1 cellular context compared by ENCODE assay signal in genomic region chr1:27526569-27527222, GRCh38.
A peak's percentile ranks its signal among the peaks of the same experiment; 100 is the strongest.
TF ChIP-seq lines count a peak whose summit lies in the region.

No MANE protein-coding gene starts in this region.

TF ChIP-seq in K562, 482 proteins besides CTCF, POLR2A, EP300 and RAD21 (continued from another document and continues in another):
- TF ChIP-seq ZBTB34 (CRISPR knock-in tag; IDR thresholded peaks at IDR 0.05), result no peak
- TF ChIP-seq E2F1 (CRISPR knock-in tag; IDR thresholded peaks at IDR 0.05), result 0 out of 2 replicates have a peak, but pooled peaks have one; percentile 43
- TF ChIP-seq HLTF (IDR thresholded peaks at IDR 0.05), result peak; percentile 98
- TF ChIP-seq YBX1 (IDR thresholded peaks at IDR 0.05), result no peak
- no peak for TF ChIP-seq L3MBTL2 (IDR thresholded peaks at IDR 0.05)
- TF ChIP-seq, protein P1, sequence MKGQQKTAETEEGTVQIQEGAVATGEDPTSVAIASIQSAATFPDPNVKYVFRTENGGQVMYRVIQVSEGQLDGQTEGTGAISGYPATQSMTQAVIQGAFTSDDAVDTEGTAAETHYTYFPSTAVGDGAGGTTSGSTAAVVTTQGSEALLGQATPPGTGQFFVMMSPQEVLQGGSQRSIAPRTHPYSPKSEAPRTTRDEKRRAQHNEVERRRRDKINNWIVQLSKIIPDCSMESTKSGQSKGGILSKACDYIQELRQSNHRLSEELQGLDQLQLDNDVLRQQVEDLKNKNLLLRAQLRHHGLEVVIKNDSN (CRISPR knock-in tag; IDR thresholded peaks at IDR 0.05), result peak; percentile 74
- no peak for TF ChIP-seq PRPF4 (IDR thresholded peaks at IDR 0.05; ENCODE audit: insufficient read depth, low read depth, low read length, poor library complexity, severe bottlenecking)
- no peak for TF ChIP-seq SRF (CRISPR knock-in tag; IDR thresholded peaks at IDR 0.05)
- TF ChIP-seq HDAC1 (IDR thresholded peaks at IDR 0.05), result peak; percentile 83 to 98
- TF ChIP-seq ZFX (CRISPR knock-in tag; IDR thresholded peaks at IDR 0.05), result peak; percentile 58
- no peak; the same call in 1 of the 2 replicates for TF ChIP-seq ZNF263 (CRISPR knock-in tag; IDR thresholded peaks at IDR 0.05; ENCODE audit: borderline replicate concordance)
- TF ChIP-seq ZNF766 (CRISPR knock-in tag; conservative IDR thresholded peaks at IDR 0.05), result no peak
- TF ChIP-seq HNRNPK (IDR thresholded peaks at IDR 0.05; ENCODE audit: low read depth, low read length, poor library complexity, severe bottlenecking), result no peak
- TF ChIP-seq, protein P2, sequence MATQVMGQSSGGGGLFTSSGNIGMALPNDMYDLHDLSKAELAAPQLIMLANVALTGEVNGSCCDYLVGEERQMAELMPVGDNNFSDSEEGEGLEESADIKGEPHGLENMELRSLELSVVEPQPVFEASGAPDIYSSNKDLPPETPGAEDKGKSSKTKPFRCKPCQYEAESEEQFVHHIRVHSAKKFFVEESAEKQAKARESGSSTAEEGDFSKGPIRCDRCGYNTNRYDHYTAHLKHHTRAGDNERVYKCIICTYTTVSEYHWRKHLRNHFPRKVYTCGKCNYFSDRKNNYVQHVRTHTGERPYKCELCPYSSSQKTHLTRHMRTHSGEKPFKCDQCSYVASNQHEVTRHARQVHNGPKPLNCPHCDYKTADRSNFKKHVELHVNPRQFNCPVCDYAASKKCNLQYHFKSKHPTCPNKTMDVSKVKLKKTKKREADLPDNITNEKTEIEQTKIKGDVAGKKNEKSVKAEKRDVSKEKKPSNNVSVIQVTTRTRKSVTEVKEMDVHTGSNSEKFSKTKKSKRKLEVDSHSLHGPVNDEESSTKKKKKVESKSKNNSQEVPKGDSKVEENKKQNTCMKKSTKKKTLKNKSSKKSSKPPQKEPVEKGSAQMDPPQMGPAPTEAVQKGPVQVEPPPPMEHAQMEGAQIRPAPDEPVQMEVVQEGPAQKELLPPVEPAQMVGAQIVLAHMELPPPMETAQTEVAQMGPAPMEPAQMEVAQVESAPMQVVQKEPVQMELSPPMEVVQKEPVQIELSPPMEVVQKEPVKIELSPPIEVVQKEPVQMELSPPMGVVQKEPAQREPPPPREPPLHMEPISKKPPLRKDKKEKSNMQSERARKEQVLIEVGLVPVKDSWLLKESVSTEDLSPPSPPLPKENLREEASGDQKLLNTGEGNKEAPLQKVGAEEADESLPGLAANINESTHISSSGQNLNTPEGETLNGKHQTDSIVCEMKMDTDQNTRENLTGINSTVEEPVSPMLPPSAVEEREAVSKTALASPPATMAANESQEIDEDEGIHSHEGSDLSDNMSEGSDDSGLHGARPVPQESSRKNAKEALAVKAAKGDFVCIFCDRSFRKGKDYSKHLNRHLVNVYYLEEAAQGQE (CRISPR knock-in tag; IDR thresholded peaks at IDR 0.05; ENCODE audit: low read depth), result 0 out of 2 replicates have a peak, but pooled peaks have one; percentile 12
- TF ChIP-seq ZNF274 (IDR thresholded peaks at IDR 0.05; ENCODE audit: borderline replicate concordance, low read depth, low read length), result no peak
- no peak for TF ChIP-seq BRF1 (IDR thresholded peaks at IDR 0.05; ENCODE audit: borderline replicate concordance, extremely low read depth, insufficient read length)
- TF ChIP-seq, protein P3, sequence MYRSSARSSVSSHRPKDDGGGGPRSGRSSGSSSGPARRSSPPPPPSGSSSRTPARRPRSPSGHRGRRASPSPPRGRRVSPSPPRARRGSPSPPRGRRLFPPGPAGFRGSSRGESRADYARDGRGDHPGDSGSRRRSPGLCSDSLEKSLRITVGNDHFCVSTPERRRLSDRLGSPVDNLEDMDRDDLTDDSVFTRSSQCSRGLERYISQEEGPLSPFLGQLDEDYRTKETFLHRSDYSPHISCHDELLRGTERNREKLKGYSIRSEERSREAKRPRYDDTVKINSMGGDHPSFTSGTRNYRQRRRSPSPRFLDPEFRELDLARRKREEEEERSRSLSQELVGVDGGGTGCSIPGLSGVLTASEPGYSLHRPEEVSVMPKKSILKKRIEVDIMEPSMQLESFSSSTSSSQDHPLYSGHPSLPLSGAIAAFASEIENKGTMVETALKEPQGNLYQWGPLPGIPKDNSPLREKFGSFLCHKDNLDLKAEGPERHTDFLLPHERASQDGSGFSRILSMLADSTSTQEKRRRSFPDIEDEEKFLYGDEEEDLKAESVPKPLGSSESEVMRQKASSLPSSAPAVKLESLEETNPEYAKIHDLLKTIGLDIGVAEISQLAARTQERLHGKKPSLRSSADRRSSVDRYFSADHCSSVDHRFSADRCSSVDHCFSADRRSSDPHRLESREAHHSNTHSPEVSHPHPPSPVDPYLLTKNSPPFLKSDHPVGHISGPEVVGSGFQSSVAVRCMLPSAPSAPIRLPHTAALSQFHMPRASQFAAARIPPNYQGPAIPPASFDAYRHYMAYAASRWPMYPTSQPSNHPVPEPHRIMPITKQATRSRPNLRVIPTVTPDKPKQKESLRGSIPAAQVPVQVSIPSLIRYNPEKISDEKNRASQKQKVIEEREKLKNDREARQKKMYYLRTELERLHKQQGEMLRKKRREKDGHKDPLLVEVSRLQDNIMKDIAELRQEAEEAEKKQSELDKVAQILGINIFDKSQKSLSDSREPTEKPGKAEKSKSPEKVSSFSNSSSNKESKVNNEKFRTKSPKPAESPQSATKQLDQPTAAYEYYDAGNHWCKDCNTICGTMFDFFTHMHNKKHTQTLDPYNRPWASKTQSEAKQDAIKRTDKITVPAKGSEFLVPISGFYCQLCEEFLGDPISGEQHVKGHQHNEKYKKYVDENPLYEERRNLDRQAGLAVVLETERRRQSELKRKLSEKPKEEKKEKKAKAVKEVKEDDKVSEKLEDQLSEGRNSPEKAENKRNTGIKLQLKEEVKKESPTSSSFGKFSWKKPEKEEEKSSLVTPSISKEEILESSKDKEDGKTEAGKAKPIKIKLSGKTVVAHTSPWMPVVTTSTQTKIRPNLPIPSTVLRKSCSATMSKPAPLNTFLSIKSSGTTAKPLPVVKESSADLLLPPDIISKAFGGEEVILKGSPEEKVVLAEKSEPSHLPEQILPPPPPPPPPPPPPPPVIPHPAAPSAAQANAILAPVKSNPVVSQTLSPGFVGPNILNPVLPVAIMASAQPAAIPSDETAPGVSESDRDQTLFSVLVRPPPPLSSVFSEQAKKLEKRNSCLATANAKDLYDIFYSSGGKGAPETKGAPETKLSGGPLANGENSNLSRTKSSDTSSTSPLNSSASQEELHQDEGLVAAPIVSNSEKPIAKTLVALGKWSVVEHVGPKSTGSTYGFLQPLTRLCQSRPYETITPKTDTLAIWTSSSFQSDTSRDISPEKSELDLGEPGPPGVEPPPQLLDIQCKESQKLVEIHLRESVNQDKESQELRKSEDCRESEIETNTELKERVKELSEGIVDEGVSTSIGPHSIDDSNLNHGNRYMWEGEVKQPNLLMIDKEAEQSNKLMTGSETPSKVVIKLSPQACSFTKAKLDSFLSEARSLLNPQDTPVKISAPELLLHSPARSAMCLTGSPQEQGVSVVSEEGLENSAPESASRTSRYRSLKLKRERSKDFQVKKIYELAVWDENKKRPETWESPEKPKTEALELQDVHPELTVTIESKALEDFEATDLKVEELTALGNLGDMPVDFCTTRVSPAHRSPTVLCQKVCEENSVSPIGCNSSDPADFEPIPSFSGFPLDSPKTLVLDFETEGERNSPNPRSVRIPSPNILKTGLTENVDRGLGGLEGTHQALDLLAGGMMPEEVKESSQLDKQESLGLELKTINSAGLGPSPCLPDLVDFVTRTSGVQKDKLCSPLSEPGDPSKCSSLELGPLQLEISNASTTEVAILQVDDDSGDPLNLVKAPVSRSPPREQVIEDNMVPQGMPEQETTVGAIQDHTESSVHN (IDR thresholded peaks at IDR 0.05; ENCODE audit: borderline replicate concordance in 1 of 2, low read depth in 1 of 2), result no peak
- no peak; the same call in 1 of the 2 replicates for TF ChIP-seq CBX1 (IDR thresholded peaks at IDR 0.05; ENCODE audit: low read depth)
- TF ChIP-seq CXXC5 (CRISPR knock-in tag; IDR thresholded peaks at IDR 0.05), result peak; percentile 25
- TF ChIP-seq ZNF217 (CRISPR knock-in tag; IDR thresholded peaks at IDR 0.05), result no peak
- no peak for TF ChIP-seq ZNF146 (CRISPR knock-in tag; IDR thresholded peaks at IDR 0.05; ENCODE audit: unreplicated experiment)
- TF ChIP-seq, protein P4, sequence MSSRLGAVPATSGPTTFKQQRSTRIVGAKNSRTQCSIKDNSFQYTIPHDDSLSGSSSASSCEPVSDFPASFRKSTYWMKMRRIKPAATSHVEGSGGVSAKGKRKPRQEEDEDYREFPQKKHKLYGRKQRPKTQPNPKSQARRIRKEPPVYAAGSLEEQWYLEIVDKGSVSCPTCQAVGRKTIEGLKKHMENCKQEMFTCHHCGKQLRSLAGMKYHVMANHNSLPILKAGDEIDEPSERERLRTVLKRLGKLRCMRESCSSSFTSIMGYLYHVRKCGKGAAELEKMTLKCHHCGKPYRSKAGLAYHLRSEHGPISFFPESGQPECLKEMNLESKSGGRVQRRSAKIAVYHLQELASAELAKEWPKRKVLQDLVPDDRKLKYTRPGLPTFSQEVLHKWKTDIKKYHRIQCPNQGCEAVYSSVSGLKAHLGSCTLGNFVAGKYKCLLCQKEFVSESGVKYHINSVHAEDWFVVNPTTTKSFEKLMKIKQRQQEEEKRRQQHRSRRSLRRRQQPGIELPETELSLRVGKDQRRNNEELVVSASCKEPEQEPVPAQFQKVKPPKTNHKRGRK (tag; IDR thresholded peaks at IDR 0.05), result no peak
- TF ChIP-seq ZNF253 (CRISPR knock-in tag; conservative IDR thresholded peaks at IDR 0.05), result no peak
- no peak for TF ChIP-seq PHB (CRISPR knock-in tag; IDR thresholded peaks at IDR 0.05)
- TF ChIP-seq PCBP1 (IDR thresholded peaks at IDR 0.05; ENCODE audit: low read depth, low read length, poor library complexity, severe bottlenecking), result no peak
- TF ChIP-seq RBBP5 (IDR thresholded peaks at IDR 0.05; ENCODE audit: borderline replicate concordance, insufficient read depth, low read length, poor library complexity, severe bottlenecking), result no peak
- no peak for TF ChIP-seq ZNF140 (CRISPR knock-in tag; IDR thresholded peaks at IDR 0.05)
- no peak for TF ChIP-seq ATF4 (CRISPR knock-in tag; IDR thresholded peaks at IDR 0.05)
- TF ChIP-seq, protein P5, sequence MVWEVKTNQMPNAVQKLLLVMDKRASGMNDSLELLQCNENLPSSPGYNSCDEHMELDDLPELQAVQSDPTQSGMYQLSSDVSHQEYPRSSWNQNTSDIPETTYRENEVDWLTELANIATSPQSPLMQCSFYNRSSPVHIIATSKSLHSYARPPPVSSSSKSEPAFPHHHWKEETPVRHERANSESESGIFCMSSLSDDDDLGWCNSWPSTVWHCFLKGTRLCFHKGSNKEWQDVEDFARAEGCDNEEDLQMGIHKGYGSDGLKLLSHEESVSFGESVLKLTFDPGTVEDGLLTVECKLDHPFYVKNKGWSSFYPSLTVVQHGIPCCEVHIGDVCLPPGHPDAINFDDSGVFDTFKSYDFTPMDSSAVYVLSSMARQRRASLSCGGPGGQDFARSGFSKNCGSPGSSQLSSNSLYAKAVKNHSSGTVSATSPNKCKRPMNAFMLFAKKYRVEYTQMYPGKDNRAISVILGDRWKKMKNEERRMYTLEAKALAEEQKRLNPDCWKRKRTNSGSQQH (CRISPR knock-in tag; IDR thresholded peaks at IDR 0.05), result 0 out of 2 replicates have a peak, but pooled peaks have one; percentile 65
- TF ChIP-seq, protein P6, sequence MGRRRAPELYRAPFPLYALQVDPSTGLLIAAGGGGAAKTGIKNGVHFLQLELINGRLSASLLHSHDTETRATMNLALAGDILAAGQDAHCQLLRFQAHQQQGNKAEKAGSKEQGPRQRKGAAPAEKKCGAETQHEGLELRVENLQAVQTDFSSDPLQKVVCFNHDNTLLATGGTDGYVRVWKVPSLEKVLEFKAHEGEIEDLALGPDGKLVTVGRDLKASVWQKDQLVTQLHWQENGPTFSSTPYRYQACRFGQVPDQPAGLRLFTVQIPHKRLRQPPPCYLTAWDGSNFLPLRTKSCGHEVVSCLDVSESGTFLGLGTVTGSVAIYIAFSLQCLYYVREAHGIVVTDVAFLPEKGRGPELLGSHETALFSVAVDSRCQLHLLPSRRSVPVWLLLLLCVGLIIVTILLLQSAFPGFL (CRISPR knock-in tag; IDR thresholded peaks at IDR 0.05), result no peak
- TF ChIP-seq KHSRP (IDR thresholded peaks at IDR 0.05), result no peak; the same call in 1 of the 2 replicates
- TF ChIP-seq PHF8 (IDR thresholded peaks at IDR 0.05; ENCODE audit: borderline replicate concordance, low read length), result no peak
- TF ChIP-seq CTBP1 (IDR thresholded peaks at IDR 0.05; ENCODE audit: borderline replicate concordance), result no peak
- TF ChIP-seq NR3C1 (CRISPR knock-in tag; IDR thresholded peaks at IDR 0.05), result no peak
- TF ChIP-seq POU5F1 (IDR thresholded peaks at IDR 0.05; ENCODE audit: borderline replicate concordance, low read depth, low read length, partially characterized antibody), result no peak
- no peak for TF ChIP-seq TAF1 (IDR thresholded peaks at IDR 0.05; ENCODE audit: control insufficient read depth, extremely low read depth, insufficient read depth, low read length, severe bottlenecking)
- no peak for TF ChIP-seq HIVEP1 (CRISPR knock-in tag; IDR thresholded peaks at IDR 0.05)
- no peak for TF ChIP-seq WHSC1 (IDR thresholded peaks at IDR 0.05; ENCODE audit: low read length)
- TF ChIP-seq POLR2AphosphoS5 (IDR thresholded peaks at IDR 0.05; ENCODE audit: control insufficient read depth, insufficient read depth, low read depth, low read length), result no peak
- no peak for TF ChIP-seq ZNF311 (CRISPR knock-in tag; IDR thresholded peaks at IDR 0.05)
- TF ChIP-seq ZNF133 (CRISPR knock-in tag; IDR thresholded peaks at IDR 0.05), result no peak
